ENCODE assay signal across 1 cellular context in the genomic region with DNA sequence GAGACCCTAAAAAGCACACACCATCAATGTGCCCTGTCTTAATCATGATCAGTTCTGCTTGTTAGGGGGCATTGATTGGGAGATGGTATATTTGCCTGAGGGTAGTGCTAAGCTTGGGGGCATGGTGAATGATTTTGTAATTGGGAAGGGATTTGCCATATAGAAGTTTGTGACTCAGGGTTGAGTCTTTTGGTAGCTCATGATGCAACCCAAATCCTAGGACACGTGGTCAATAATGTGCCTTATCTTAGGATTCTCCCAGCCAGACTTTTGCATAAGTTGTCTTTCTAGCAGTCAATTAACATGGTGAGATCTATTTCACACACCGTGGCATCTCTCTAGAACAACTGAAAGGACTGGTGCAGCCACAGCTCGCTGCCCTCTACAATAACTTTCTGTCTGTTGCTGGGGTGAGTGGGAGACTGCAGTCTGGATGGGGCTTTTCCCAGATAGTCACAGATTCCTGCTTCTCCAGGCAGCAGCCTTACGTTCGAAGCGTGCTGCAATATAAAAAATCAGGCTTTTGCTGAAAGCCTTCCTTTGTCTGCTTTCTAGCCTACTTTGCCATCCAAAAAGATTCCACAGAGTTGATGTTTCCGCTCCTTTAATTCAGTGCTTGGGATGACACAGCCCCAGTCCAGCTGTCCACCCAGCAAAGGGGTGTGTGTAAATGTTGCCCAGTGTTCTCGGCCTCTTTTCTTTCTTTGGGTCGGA.
TF ChIP-seq lines count a peak whose summit lies in the region.

No MANE protein-coding gene starts in this region.

TF ChIP-seq in GM23338, 12 proteins besides CTCF, POLR2A, EP300 and RAD21:
- TF ChIP-seq, protein P1, sequence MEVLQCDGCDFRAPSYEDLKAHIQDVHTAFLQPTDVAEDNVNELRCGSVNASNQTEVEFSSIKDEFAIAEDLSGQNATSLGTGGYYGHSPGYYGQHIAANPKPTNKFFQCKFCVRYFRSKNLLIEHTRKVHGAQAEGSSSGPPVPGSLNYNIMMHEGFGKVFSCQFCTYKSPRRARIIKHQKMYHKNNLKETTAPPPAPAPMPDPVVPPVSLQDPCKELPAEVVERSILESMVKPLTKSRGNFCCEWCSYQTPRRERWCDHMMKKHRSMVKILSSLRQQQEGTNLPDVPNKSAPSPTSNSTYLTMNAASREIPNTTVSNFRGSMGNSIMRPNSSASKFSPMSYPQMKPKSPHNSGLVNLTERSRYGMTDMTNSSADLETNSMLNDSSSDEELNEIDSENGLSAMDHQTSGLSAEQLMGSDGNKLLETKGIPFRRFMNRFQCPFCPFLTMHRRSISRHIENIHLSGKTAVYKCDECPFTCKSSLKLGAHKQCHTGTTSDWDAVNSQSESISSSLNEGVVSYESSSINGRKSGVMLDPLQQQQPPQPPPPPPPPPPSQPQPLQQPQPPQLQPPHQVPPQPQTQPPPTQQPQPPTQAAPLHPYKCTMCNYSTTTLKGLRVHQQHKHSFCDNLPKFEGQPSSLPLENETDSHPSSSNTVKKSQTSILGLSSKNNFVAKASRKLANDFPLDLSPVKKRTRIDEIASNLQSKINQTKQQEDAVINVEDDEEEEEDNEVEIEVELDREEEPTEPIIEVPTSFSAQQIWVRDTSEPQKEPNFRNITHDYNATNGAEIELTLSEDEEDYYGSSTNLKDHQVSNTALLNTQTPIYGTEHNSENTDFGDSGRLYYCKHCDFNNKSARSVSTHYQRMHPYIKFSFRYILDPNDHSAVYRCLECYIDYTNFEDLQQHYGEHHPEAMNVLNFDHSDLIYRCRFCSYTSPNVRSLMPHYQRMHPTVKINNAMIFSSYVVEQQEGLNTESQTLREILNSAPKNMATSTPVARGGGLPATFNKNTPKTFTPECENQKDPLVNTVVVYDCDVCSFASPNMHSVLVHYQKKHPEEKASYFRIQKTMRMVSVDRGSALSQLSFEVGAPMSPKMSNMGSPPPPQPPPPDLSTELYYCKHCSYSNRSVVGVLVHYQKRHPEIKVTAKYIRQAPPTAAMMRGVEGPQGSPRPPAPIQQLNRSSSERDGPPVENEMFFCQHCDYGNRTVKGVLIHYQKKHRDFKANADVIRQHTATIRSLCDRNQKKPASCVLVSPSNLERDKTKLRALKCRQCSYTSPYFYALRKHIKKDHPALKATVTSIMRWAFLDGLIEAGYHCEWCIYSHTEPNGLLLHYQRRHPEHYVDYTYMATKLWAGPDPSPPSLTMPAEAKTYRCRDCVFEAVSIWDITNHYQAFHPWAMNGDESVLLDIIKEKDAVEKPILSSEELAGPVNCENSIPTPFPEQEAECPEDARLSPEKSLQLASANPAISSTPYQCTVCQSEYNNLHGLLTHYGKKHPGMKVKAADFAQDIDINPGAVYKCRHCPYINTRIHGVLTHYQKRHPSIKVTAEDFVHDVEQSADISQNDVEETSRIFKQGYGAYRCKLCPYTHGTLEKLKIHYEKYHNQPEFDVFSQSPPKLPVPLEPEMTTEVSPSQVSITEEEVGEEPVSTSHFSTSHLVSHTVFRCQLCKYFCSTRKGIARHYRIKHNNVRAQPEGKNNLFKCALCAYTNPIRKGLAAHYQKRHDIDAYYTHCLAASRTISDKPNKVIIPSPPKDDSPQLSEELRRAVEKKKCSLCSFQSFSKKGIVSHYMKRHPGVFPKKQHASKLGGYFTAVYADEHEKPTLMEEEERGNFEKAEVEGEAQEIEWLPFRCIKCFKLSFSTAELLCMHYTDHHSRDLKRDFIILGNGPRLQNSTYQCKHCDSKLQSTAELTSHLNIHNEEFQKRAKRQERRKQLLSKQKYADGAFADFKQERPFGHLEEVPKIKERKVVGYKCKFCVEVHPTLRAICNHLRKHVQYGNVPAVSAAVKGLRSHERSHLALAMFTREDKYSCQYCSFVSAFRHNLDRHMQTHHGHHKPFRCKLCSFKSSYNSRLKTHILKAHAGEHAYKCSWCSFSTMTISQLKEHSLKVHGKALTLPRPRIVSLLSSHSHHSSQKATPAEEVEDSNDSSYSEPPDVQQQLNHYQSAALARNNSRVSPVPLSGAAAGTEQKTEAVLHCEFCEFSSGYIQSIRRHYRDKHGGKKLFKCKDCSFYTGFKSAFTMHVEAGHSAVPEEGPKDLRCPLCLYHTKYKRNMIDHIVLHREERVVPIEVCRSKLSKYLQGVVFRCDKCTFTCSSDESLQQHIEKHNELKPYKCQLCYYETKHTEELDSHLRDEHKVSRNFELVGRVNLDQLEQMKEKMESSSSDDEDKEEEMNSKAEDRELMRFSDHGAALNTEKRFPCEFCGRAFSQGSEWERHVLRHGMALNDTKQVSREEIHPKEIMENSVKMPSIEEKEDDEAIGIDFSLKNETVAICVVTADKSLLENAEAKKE (CRISPR knock-in tag; IDR thresholded peaks at IDR 0.05) = no peak
- TF ChIP-seq, protein P2, sequence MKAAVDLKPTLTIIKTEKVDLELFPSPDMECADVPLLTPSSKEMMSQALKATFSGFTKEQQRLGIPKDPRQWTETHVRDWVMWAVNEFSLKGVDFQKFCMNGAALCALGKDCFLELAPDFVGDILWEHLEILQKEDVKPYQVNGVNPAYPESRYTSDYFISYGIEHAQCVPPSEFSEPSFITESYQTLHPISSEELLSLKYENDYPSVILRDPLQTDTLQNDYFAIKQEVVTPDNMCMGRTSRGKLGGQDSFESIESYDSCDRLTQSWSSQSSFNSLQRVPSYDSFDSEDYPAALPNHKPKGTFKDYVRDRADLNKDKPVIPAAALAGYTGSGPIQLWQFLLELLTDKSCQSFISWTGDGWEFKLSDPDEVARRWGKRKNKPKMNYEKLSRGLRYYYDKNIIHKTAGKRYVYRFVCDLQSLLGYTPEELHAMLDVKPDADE (IDR thresholded peaks at IDR 0.05) = no peak
- TF ChIP-seq ZNF114 (CRISPR knock-in tag; IDR thresholded peaks at IDR 0.05) = no peak
- TF ChIP-seq NANOG (IDR thresholded peaks at IDR 0.05; ENCODE audit: borderline replicate concordance) = no peak
- no peak for TF ChIP-seq POLR2AphosphoS5 (IDR thresholded peaks at IDR 0.05; ENCODE audit: low read depth)
- TF ChIP-seq, protein P3, sequence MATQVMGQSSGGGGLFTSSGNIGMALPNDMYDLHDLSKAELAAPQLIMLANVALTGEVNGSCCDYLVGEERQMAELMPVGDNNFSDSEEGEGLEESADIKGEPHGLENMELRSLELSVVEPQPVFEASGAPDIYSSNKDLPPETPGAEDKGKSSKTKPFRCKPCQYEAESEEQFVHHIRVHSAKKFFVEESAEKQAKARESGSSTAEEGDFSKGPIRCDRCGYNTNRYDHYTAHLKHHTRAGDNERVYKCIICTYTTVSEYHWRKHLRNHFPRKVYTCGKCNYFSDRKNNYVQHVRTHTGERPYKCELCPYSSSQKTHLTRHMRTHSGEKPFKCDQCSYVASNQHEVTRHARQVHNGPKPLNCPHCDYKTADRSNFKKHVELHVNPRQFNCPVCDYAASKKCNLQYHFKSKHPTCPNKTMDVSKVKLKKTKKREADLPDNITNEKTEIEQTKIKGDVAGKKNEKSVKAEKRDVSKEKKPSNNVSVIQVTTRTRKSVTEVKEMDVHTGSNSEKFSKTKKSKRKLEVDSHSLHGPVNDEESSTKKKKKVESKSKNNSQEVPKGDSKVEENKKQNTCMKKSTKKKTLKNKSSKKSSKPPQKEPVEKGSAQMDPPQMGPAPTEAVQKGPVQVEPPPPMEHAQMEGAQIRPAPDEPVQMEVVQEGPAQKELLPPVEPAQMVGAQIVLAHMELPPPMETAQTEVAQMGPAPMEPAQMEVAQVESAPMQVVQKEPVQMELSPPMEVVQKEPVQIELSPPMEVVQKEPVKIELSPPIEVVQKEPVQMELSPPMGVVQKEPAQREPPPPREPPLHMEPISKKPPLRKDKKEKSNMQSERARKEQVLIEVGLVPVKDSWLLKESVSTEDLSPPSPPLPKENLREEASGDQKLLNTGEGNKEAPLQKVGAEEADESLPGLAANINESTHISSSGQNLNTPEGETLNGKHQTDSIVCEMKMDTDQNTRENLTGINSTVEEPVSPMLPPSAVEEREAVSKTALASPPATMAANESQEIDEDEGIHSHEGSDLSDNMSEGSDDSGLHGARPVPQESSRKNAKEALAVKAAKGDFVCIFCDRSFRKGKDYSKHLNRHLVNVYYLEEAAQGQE (IDR thresholded peaks at IDR 0.05; ENCODE audit: unreplicated experiment) = no peak
- no peak for TF ChIP-seq JUNB (IDR thresholded peaks at IDR 0.05; ENCODE audit: unreplicated experiment)
- no peak for TF ChIP-seq EZH2 (IDR thresholded peaks at IDR 0.05; ENCODE audit: low read depth, unreplicated experiment)
- TF ChIP-seq CREB1 (CRISPR knock-in tag; IDR thresholded peaks at IDR 0.05; ENCODE audit: low read depth) = no peak
- TF ChIP-seq EZH2phosphoT487 (IDR thresholded peaks at IDR 0.05; ENCODE audit: unreplicated experiment) = no peak
- no peak for TF ChIP-seq ZNF331 (CRISPR knock-in tag; IDR thresholded peaks at IDR 0.05; ENCODE audit: low read depth)
- TF ChIP-seq STAT1 (IDR thresholded peaks at IDR 0.05; ENCODE audit: unreplicated experiment) = no peak
